In the genomic region with DNA sequence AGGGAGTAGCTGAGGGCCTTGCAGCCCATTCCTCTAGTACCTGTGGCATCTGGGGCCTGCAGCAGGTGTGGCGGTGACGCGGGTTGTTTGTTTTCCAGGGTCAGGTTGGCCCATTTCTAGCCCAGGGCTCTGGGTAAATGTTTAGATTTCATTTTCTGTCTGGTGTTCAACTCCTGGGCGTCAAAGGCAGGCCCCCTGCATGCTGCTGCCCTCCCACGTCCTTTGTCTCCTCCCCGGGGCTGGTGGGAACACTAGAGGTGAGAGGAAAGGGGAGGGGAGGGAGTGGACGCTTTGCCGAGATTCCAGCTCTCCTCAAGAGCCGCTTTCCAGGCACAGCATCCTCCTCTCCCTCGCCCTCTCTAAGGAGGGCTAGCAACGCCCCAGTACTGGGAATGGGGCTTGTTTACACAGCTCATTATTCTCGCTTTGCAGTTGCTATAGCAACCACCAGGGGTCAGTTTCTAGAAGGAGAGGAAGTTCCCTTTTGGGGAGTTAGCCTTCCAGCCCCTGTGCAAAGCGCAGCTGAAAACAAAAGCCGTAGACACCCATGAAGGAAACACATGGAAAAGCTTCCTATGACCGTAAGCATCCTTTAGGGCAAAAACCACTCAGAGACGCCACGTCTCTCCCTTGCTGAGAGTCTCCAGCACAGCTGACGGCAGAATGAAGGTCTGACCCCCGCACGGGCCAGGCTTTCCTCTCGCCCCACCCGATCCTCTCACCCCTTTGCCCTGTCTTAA, we compare ENCODE assay signal across 8 cellular contexts.
DNase-seq lines count a peak whose midpoint lies in the region; ATAC-seq and TF ChIP-seq lines count a peak whose summit lies in the region.

No MANE protein-coding gene starts in this region.

- no peaks in the 10 kb centered on the region for H3K27me3 Mint-ChIP-seq in mesothelial cell of epicardium (ENCODE audit: low read depth)

- no peak for TF ChIP-seq EP300 in Ishikawa (IDR thresholded peaks at IDR 0.05; ENCODE audit: borderline replicate concordance)

- no peak overlapping the region for H3K4me3 ChIP-seq in epithelial cell of esophagus (ENCODE audit: low read length)
- H3K4me3 ChIP-seq in aorta (ENCODE audit: low read length in 2 of 2) = no peak overlapping the region

- intact Hi-C loops in aorta (cut with DNase I) = no loop called here

- peak overlapping the region; percentile 55 for H3K27ac Mint-ChIP-seq in mesothelial cell of epicardium

- no peaks in the 10 kb centered on the region for H3K4me1 ChIP-seq in aorta (ENCODE audit: control insufficient read depth in 1 of 2, insufficient read depth in 2 of 2, low read length in 2 of 2)

- H3K36me3 ChIP-seq in aorta (ENCODE audit: control insufficient read depth in 1 of 2, insufficient read depth in 2 of 2, low read length in 1 of 2) = no peaks in the 10 kb centered on the region

- H3K36me3 Mint-ChIP-seq in mesothelial cell of epicardium = no peaks in the 10 kb centered on the region

- DNase-seq in NCI-H1436 (lab: John Stamatoyannopoulos, UW) = peak; percentile 43
- no peak for DNase-seq in NCI-H1436 treated with DMSO at 0.1 percent for 48 hours (lab: John Stamatoyannopoulos, UW)
- peak; percentile 89 for DNase-seq in RPMI8226
- peak; percentile 53 for DNase-seq in epithelial cell of esophagus (ENCODE audit: low read depth)
- no peak for DNase-seq in mesothelial cell of epicardium (ENCODE audit: low spot score in 2 of 2, unreplicated experiment in 2 of 2)
- no peak for DNase-seq in aorta

- no peak overlapping the region for H3K27ac ChIP-seq in aorta (ENCODE audit: low read depth in 1 of 2, low read length in 2 of 2)

- no peaks in the 10 kb centered on the region for H3K9me3 Mint-ChIP-seq in mesothelial cell of epicardium

- H3K27me3 ChIP-seq in aorta (ENCODE audit: control insufficient read depth in 1 of 2, insufficient read depth in 2 of 2, low read length in 1 of 2) = no peaks in the 10 kb centered on the region

- H3K4me1 Mint-ChIP-seq in mesothelial cell of epicardium = peaks cover 13% of the 10 kb centered on the region

- TF ChIP-seq CTCF in epithelial cell of esophagus (IDR thresholded peaks at IDR 0.05; ENCODE audit: insufficient read depth, low read depth, low read length, missing control alignments) (peak; percentile 42), mesothelial cell of epicardium (IDR thresholded peaks at IDR 0.05; ENCODE audit: unreplicated experiment) (peak; percentile 66)

- ATAC-seq in GM21529 (IDR thresholded peaks at IDR 0.05; ENCODE audit: unreplicated experiment) (peak; percentile 84), aorta (ENCODE audit: low FRiP score) (peak; percentile 86)

- H3K9me3 ChIP-seq in aorta (ENCODE audit: control insufficient read depth, low read length) = no peaks in the 10 kb centered on the region

- WGBS in aorta, 2 donors = 22 to 27% methylated on average over 22 of the region's 22 CpGs

- H3K4me3 Mint-ChIP-seq in mesothelial cell of epicardium = no peak overlapping the region

- peak; percentile 59 for TF ChIP-seq RAD21 in Ishikawa (IDR thresholded peaks at IDR 0.05; ENCODE audit: low read depth)

TF ChIP-seq in Ishikawa, 13 proteins besides CTCF, POLR2A, EP300 and RAD21:
- TF ChIP-seq ZBTB7A (IDR thresholded peaks at IDR 0.05; ENCODE audit: low read depth) (no peak), CREB1 (IDR thresholded peaks at IDR 0.05; ENCODE audit: low read depth) (no peak), MAX (IDR thresholded peaks at IDR 0.05) (0 out of 2 replicates have a peak, but pooled peaks have one; percentile 25), TEAD4 (IDR thresholded peaks at IDR 0.05) (no peak)

Comparison
In these comparisons a context has a peak if more than half of its experiments do, and no peak if none do; other contexts are left out.
1. DNase-seq: peak in NCI-H1436 (single experiment), RPMI8226 (single experiment) and epithelial cell of esophagus (single experiment); none in NCI-H1436 treated with DMSO at 0.1 percent for 48 hours (single experiment), mesothelial cell of epicardium (0 of 2) and aorta (0 of 2).